Comparison of ENCODE assay signal across 1 cellular context in genomic region chr1:8370928-8371327, GRCh38.
TF ChIP-seq lines count a peak whose summit lies in the region.

No MANE protein-coding gene starts in this region.

TF ChIP-seq in IMR-90, 13 proteins besides CTCF, POLR2A, EP300 and RAD21 (continued from another document):
- no peak for TF ChIP-seq USF2 (IDR thresholded peaks at IDR 0.05; ENCODE audit: low read depth, low read length)
TF ChIP-seq in IMR-90: peak in this region for 0.
